Comparison of ENCODE assay signal across 1 cellular context in the genomic region with DNA sequence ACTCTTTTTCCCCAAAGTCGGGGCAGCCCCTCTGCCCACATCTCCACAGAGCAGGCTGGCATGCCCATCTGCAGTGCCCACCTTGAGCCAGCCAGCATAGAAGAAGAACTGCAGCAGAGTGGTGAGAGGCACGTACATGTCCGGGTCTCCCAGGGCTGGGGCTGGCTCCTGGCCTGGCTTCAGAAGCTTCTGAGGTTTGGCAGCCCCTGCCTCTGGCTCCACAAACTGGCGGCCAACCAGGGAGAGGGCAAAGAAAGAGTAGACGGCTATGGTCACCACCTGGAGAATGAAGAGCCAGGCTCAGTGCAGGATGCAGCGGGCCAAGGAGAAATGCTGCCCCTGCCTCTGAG.
TF ChIP-seq lines count a peak whose summit lies in the region.

No MANE protein-coding gene starts in this region.

TF ChIP-seq in WTC11, 78 proteins besides CTCF, POLR2A, EP300 and RAD21 (continued from another document):
- TF ChIP-seq, protein P1, sequence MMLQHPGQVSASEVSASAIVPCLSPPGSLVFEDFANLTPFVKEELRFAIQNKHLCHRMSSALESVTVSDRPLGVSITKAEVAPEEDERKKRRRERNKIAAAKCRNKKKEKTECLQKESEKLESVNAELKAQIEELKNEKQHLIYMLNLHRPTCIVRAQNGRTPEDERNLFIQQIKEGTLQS (CRISPR knock-in tag; conservative IDR thresholded peaks at IDR 0.05) = no peak
- no peak for TF ChIP-seq EMX1 (CRISPR knock-in tag; IDR thresholded peaks at IDR 0.05)
